20 cellular contexts compared by ENCODE assay signal in genomic region chr20:59223750-59224149, GRCh38.
"Had no signal": no experiment of that assay in that cellular context is flagged by ENCODE, and none has a peak within 500 bp of the region (broad histone marks: within the 10 kb centered on the region; RNA-seq: fewer than 3 reads in every experiment).

No MANE protein-coding gene starts in this region.

- H3K27ac ChIP-seq: PC-9 had no signal

- H3K9me3 ChIP-seq: breast epithelium had no signal

- H3K36me3 ChIP-seq: breast epithelium had no signal

- H3K27ac Mint-ChIP-seq: activated B cell treated with CpG ODN at 0.5 μM for 24 hours; activated CD4-positive, alpha-beta memory T cell treated with anti-CD3 and anti-CD28 coated beads for 36 hours; activated CD4-positive, alpha-beta T cell treated with anti-CD3 and anti-CD28 coated beads, Interleukin-2, amount 10 ng/mL, durations not matched to agents 7 days and 5 days; activated naive CD4-positive, alpha-beta T cell treated with anti-CD3 and anti-CD28 coated beads for 36 hours; activated naive CD8-positive, alpha-beta T cell; activated T-helper 17 cell treated with anti-CD3 and anti-CD28 coated beads, Interleukin-2, amount 50 U/mL, for 72 hours; T-helper 17 cell had no signal

- H3K27me3 Mint-ChIP-seq: activated CD4-positive, alpha-beta memory T cell treated with anti-CD3 and anti-CD28 coated beads for 36 hours; activated CD4-positive, alpha-beta T cell treated with anti-CD3 and anti-CD28 coated beads, Interleukin-2, amount 10 ng/mL, durations not matched to agents 7 days and 5 days; activated naive CD8-positive, alpha-beta T cell; activated T-helper 17 cell treated with anti-CD3 and anti-CD28 coated beads, Interleukin-2, amount 50 U/mL, for 72 hours; T-helper 17 cell had no signal

- DNase-seq: activated B cell treated with CpG ODN at 0.5 μM for 24 hours; activated CD4-positive, alpha-beta memory T cell treated with anti-CD3 and anti-CD28 coated beads for 36 hours; activated CD4-positive, alpha-beta T cell treated with anti-CD3 and anti-CD28 coated beads, Interleukin-2, amount 10 ng/mL, durations not matched to agents 7 days and 5 days; activated gamma-delta T cell; activated naive CD4-positive, alpha-beta T cell treated with anti-CD3 and anti-CD28 coated beads for 36 hours; activated T-cell treated with anti-CD3 and anti-CD28 coated beads for 4 hours; activated T-cell treated with anti-CD3 and anti-CD28 coated beads, Interleukin-2, amount 50 U/mL, for 48 hours; KBM-7; NCI-H1436 treated with DMSO at 0.1 percent for 48 hours; NCI-H187 treated with DMSO at 0.1 percent for 48 hours; NCI-H446 treated with DMSO at 0.1 percent for 48 hours; NCI-H524 treated with DMSO at 0.1 percent for 48 hours; NCI-H748 treated with DMSO at 0.1 percent for 48 hours; PC-9; SHP77 treated with DMSO at 0.1 percent for 48 hours; T-helper 17 cell; T-helper 9 cell had no signal

- H3K4me3 ChIP-seq: PC-9 had no signal

- ATAC-seq: activated T-helper 17 cell treated with anti-CD3 and anti-CD28 coated beads, Interleukin-2, amount 50 U/mL, for 72 hours; T-helper 17 cell had no signal

- H3K9me3 Mint-ChIP-seq: activated CD4-positive, alpha-beta memory T cell treated with anti-CD3 and anti-CD28 coated beads for 36 hours; activated naive CD4-positive, alpha-beta T cell treated with anti-CD3 and anti-CD28 coated beads for 36 hours; activated T-helper 17 cell treated with anti-CD3 and anti-CD28 coated beads, Interleukin-2, amount 50 U/mL, for 72 hours had no signal

- H3K4me3 Mint-ChIP-seq: activated B cell treated with CpG ODN at 0.5 μM for 24 hours; activated CD4-positive, alpha-beta memory T cell treated with anti-CD3 and anti-CD28 coated beads for 36 hours; activated T-helper 17 cell treated with anti-CD3 and anti-CD28 coated beads, Interleukin-2, amount 50 U/mL, for 72 hours had no signal
